ENCODE assay signal across 1 cellular context in genomic region chr4:185224597-185224996, GRCh38.
TF ChIP-seq lines count a peak whose summit lies in the region.

No MANE protein-coding gene starts in this region.

TF ChIP-seq in GM12878, 131 proteins besides CTCF, POLR2A, EP300 and RAD21:
- TF ChIP-seq SUPT20H (IDR thresholded peaks at IDR 0.05; ENCODE audit: borderline replicate concordance, control insufficient read depth, low read depth, low read length): no peak
- no peak for TF ChIP-seq EGR1 (IDR thresholded peaks at IDR 0.05; ENCODE audit: borderline replicate concordance in 1 of 2, low read depth in 2 of 2, low read length in 2 of 2)
- no peak for TF ChIP-seq TCF7 (IDR thresholded peaks at IDR 0.05; ENCODE audit: borderline replicate concordance)
- no peak for TF ChIP-seq MXI1 (IDR thresholded peaks at IDR 0.05; ENCODE audit: low read depth, low read length)
- TF ChIP-seq HDAC6 (IDR thresholded peaks at IDR 0.05; ENCODE audit: unreplicated experiment): no peak
- no peak for TF ChIP-seq IKZF1 (conservative IDR thresholded peaks at IDR 0.05)
- TF ChIP-seq ZNF24 (IDR thresholded peaks at IDR 0.05): no peak
- no peak for TF ChIP-seq PKNOX1 (IDR thresholded peaks at IDR 0.05)
- TF ChIP-seq ATF2 (IDR thresholded peaks at IDR 0.05; ENCODE audit: low read length): no peak
- no peak for TF ChIP-seq SREBF2 (IDR thresholded peaks at IDR 0.05; ENCODE audit: low read length)
- TF ChIP-seq TCF3 (IDR thresholded peaks at IDR 0.05; ENCODE audit: borderline replicate concordance, insufficient read depth, low read depth, low read length): no peak
- no peak for TF ChIP-seq NR2C2 (IDR thresholded peaks at IDR 0.05; ENCODE audit: borderline replicate concordance, control insufficient read depth, insufficient read length, low read depth)
- TF ChIP-seq ZSCAN29 (IDR thresholded peaks at IDR 0.05): no peak
- TF ChIP-seq ATF7 (IDR thresholded peaks at IDR 0.05; ENCODE audit: low read depth): no peak
- no peak for TF ChIP-seq SPI1 (IDR thresholded peaks at IDR 0.05; ENCODE audit: borderline replicate concordance, insufficient read depth, low read depth, low read length)
TF ChIP-seq in GM12878: peak in this region for 0.
